ENCODE assay signal across 18 cellular contexts in genomic region chr5:180281706-180282105, GRCh38.
"Had no signal": no experiment of that assay in that cellular context is flagged by ENCODE, and none has a peak within 500 bp of the region (broad histone marks: within the 10 kb centered on the region; RNA-seq: fewer than 3 reads in every experiment).

No MANE protein-coding gene starts in this region.

- H3K27ac Mint-ChIP-seq: natural killer cell treated with Interleukin-12 subunit alpha and Interleukin-12 subunit beta and Interleukin-15 and Interleukin-18, amount 100 ng/mL, for 72 hours; stimulated activated naive B cell treated with anti-CD40 and anti-IgM and Interleukin-4, amounts not matched to agents 10 μg/mL and 1 μg/mL and 100 μg/mL, for 72 hours had no signal

- H3K9me3 ChIP-seq: gastrocnemius medialis, thoracic aorta had no signal

- H3K9me3 Mint-ChIP-seq: natural killer cell treated with Interleukin-12 subunit alpha and Interleukin-12 subunit beta and Interleukin-15 and Interleukin-18, amount 100 ng/mL, for 72 hours had no signal

- H3K4me1 ChIP-seq: breast epithelium, gastrocnemius medialis had no signal

- ATAC-seq: activated CD4-positive, CD25-positive, alpha-beta regulatory T cell treated with anti-CD3 and anti-CD28 coated beads, Interleukin-2, amount 50 U/mL, for 24 hours; activated T-cell treated with anti-CD3 and anti-CD28 coated beads, Interleukin-2, amount 50 U/mL, for 4 hours; gastrocnemius medialis; left lobe of liver; stimulated activated naive B cell treated with anti-CD40 and anti-IgM and Interleukin-4, amounts not matched to agents 10 μg/mL and 1 μg/mL and 100 μg/mL, for 72 hours had no signal

- H3K4me3 Mint-ChIP-seq: activated T-cell treated with anti-CD3 and anti-CD28 coated beads, Interleukin-2, amount 50 U/mL, for 4 hours; natural killer cell treated with Interleukin-12 subunit alpha and Interleukin-12 subunit beta and Interleukin-15 and Interleukin-18, amount 100 ng/mL, for 72 hours; stimulated activated naive B cell treated with anti-CD40 and anti-IgM and Interleukin-4, amounts not matched to agents 10 μg/mL and 1 μg/mL and 100 μg/mL, for 72 hours had no signal

- H3K27me3 Mint-ChIP-seq: natural killer cell treated with Interleukin-12 subunit alpha and Interleukin-12 subunit beta and Interleukin-15 and Interleukin-18, amount 100 ng/mL, for 72 hours; stimulated activated naive B cell treated with anti-CD40 and anti-IgM and Interleukin-4, amounts not matched to agents 10 μg/mL and 1 μg/mL and 100 μg/mL, for 72 hours had no signal

- H3K27me3 ChIP-seq: breast epithelium, gastrocnemius medialis had no signal

- DNase-seq: activated CD4-positive, alpha-beta T cell treated with anti-CD3 and anti-CD28 coated beads, Interleukin-2, amount 50 U/mL, for 1 hour; activated CD8-positive, alpha-beta memory T cell treated with anti-CD3 and anti-CD28 coated beads, Interleukin-2, amount 50 U/mL, for 4 hours; activated effector memory CD4-positive, alpha-beta T cell treated with anti-CD3 and anti-CD28 coated beads, Interleukin-2, amount 50 U/mL, for 16 hours; activated naive CD4-positive, alpha-beta T cell treated with anti-CD3 and anti-CD28 coated beads, Interleukin-2, amount 50 U/mL, for 16 hours; activated T-cell treated with anti-CD3 and anti-CD28 coated beads, Interleukin-2, amount 50 U/mL, for 4 hours; erythroblast; gastrocnemius medialis; head of caudate nucleus; kidney; retina; stimulated activated naive B cell treated with anti-CD40 and anti-IgM and Interleukin-4, amounts not matched to agents 10 μg/mL and 1 μg/mL and 100 μg/mL, for 72 hours had no signal

- H3K4me3 ChIP-seq: breast epithelium, coronary artery, gastrocnemius medialis, lung, thoracic aorta had no signal

- H3K27ac ChIP-seq: breast epithelium, coronary artery, gastrocnemius medialis, thoracic aorta had no signal
